In genomic region chr11:115980336-115980735, GRCh38 we compare ENCODE assay signal across 15 cellular contexts.
"Had no signal": no experiment of that assay in that cellular context is flagged by ENCODE, and none has a peak within 500 bp of the region (broad histone marks: within the 10 kb centered on the region; RNA-seq: fewer than 3 reads in every experiment).

No MANE protein-coding gene starts in this region.

- H3K27ac Mint-ChIP-seq: activated CD4-positive, alpha-beta memory T cell treated with anti-CD3 and anti-CD28 coated beads, Interleukin-2, amount 10 ng/mL, durations not matched to agents 7 days and 5 days; activated CD4-positive, alpha-beta T cell treated with anti-CD3 and anti-CD28 coated beads for 36 hours; activated naive CD8-positive, alpha-beta T cell treated with anti-CD3 and anti-CD28 coated beads, Interleukin-2, amount 10 ng/mL, durations not matched to agents 7 days and 5 days; activated T-helper 2 cell treated with anti-CD3 and anti-CD28 coated beads, Interferon-gamma antibody, Interleukin-2, Interleukin-4, amounts not matched to agents 10 μg/mL and 5 μg/mL and 100 μg/mL, durations not matched to agents 14 hours and 24 hours and 36 hours; naive B cell; stimulated activated naive CD8-positive, alpha-beta T cell treated with anti-CD3 and anti-CD28 coated beads, Interleukin-15, Interleukin-2, amounts not matched to agents 100 ng/mL and 50 ng/mL, for 24 hours had no signal

- DNase-seq: activated CD4-positive, alpha-beta memory T cell treated with anti-CD3 and anti-CD28 coated beads, Interleukin-2, amount 10 ng/mL, durations not matched to agents 7 days and 5 days; activated CD4-positive, alpha-beta T cell treated with anti-CD3 and anti-CD28 coated beads for 36 hours; activated naive CD4-positive, alpha-beta T cell treated with Interleukin-2 at 50 U/mL for 16 hours; activated naive CD8-positive, alpha-beta T cell treated with anti-CD3 and anti-CD28 coated beads, Interleukin-2, amount 10 ng/mL, durations not matched to agents 7 days and 5 days; activated T-cell treated with anti-CD3 and anti-CD28 coated beads, Interleukin-2, amount 50 U/mL, for 1 hour; body of pancreas; colonic mucosa; gastrocnemius medialis; kidney; left lung; naive B cell; transverse colon; WERI-Rb-1 had no signal

- H3K9me3 Mint-ChIP-seq: activated CD4-positive, alpha-beta memory T cell treated with anti-CD3 and anti-CD28 coated beads, Interleukin-2, amount 10 ng/mL, durations not matched to agents 7 days and 5 days; activated naive CD8-positive, alpha-beta T cell treated with anti-CD3 and anti-CD28 coated beads, Interleukin-2, amount 10 ng/mL, durations not matched to agents 7 days and 5 days; activated T-helper 2 cell treated with anti-CD3 and anti-CD28 coated beads, Interferon-gamma antibody, Interleukin-2, Interleukin-4, amounts not matched to agents 10 μg/mL and 5 μg/mL and 100 μg/mL, durations not matched to agents 14 hours and 24 hours and 36 hours; stimulated activated naive CD8-positive, alpha-beta T cell treated with anti-CD3 and anti-CD28 coated beads, Interleukin-15, Interleukin-2, amounts not matched to agents 100 ng/mL and 50 ng/mL, for 24 hours had no signal

- ATAC-seq: activated CD4-positive, alpha-beta T cell treated with anti-CD3 and anti-CD28 coated beads for 36 hours; body of pancreas; gastrocnemius medialis had no signal

- H3K4me3 Mint-ChIP-seq: activated CD4-positive, alpha-beta memory T cell treated with anti-CD3 and anti-CD28 coated beads, Interleukin-2, amount 10 ng/mL, durations not matched to agents 7 days and 5 days; activated CD4-positive, alpha-beta T cell treated with anti-CD3 and anti-CD28 coated beads for 36 hours; activated naive CD8-positive, alpha-beta T cell treated with anti-CD3 and anti-CD28 coated beads, Interleukin-2, amount 10 ng/mL, durations not matched to agents 7 days and 5 days; naive B cell; stimulated activated naive CD8-positive, alpha-beta T cell treated with anti-CD3 and anti-CD28 coated beads, Interleukin-15, Interleukin-2, amounts not matched to agents 100 ng/mL and 50 ng/mL, for 24 hours had no signal

- H3K4me1 Mint-ChIP-seq: activated CD4-positive, alpha-beta memory T cell treated with anti-CD3 and anti-CD28 coated beads, Interleukin-2, amount 10 ng/mL, durations not matched to agents 7 days and 5 days; activated CD4-positive, alpha-beta T cell treated with anti-CD3 and anti-CD28 coated beads for 36 hours; activated naive CD8-positive, alpha-beta T cell treated with anti-CD3 and anti-CD28 coated beads, Interleukin-2, amount 10 ng/mL, durations not matched to agents 7 days and 5 days had no signal

- H3K36me3 Mint-ChIP-seq: activated naive CD8-positive, alpha-beta T cell treated with anti-CD3 and anti-CD28 coated beads, Interleukin-2, amount 10 ng/mL, durations not matched to agents 7 days and 5 days; naive B cell had no signal
